In genomic region chr9:119375892-119376291, GRCh38 we compare ENCODE assay signal across 9 cellular contexts. TPM values are rescaled to one million over a fixed set of nuclear protein-coding genes. Genes with fewer than 3 reads are reported as not detected.
DNase-seq lines count a peak whose midpoint lies in the region; ATAC-seq and TF ChIP-seq lines count a peak whose summit lies in the region.
"Had no signal": no experiment of that assay in that cellular context is flagged by ENCODE, and none has a peak within 500 bp of the region (broad histone marks: within the 10 kb centered on the region; RNA-seq: fewer than 3 reads in every experiment).

No MANE protein-coding gene starts in this region.

- no peaks in the 10 kb centered on the region for H3K36me3 Mint-ChIP-seq in activated CD4-positive, alpha-beta T cell treated with anti-CD3 and anti-CD28 coated beads, Interleukin-2, amount 10 ng/mL, durations not matched to agents 7 days and 5 days (ENCODE audit: low read depth)

- H3K27ac ChIP-seq in smooth muscle cell (ENCODE audit: low read depth), result no peak overlapping the region

- peak; percentile 53 for TF ChIP-seq CTCF in smooth muscle cell (IDR thresholded peaks at IDR 0.05; ENCODE audit: borderline replicate concordance, insufficient read depth, poor library complexity, severe bottlenecking)

- H3K27ac Mint-ChIP-seq in activated CD4-positive, alpha-beta T cell treated with anti-CD3 and anti-CD28 coated beads, Interleukin-2, amount 10 ng/mL, durations not matched to agents 7 days and 5 days, result no peak overlapping the region

- H3K4me1 Mint-ChIP-seq in activated CD4-positive, alpha-beta T cell treated with anti-CD3 and anti-CD28 coated beads, Interleukin-2, amount 10 ng/mL, durations not matched to agents 7 days and 5 days, result no peaks in the 10 kb centered on the region

- no peak for ATAC-seq in HG02571 (IDR thresholded peaks at IDR 0.05; ENCODE audit: unreplicated experiment)
- no peak for ATAC-seq in HG03108 (IDR thresholded peaks at IDR 0.05; ENCODE audit: unreplicated experiment)

- DNase-seq in activated CD4-positive, alpha-beta T cell treated with anti-CD3 and anti-CD28 coated beads for 48 hours, result peak; percentile 9
- no peak for DNase-seq in activated CD4-positive, alpha-beta T cell treated with anti-CD3 and anti-CD28 coated beads, Interleukin-2, amount 10 ng/mL, durations not matched to agents 7 days and 5 days
- DNase-seq in NCI-H1694 treated with DMSO at 0.1 percent for 48 hours (lab: John Stamatoyannopoulos, UW), result peak; percentile 33
- DNase-seq in dermis blood vessel endothelial cell, result peak; percentile 28
- DNase-seq in smooth muscle cell (lab: John Stamatoyannopoulos, UW; ENCODE audit: unreplicated experiment), result no peak
- no peak for DNase-seq in A172 (ENCODE audit: low spot score)
- DNase-seq: GF-D8 had no signal

- H3K4me3 Mint-ChIP-seq in activated CD4-positive, alpha-beta T cell treated with anti-CD3 and anti-CD28 coated beads, Interleukin-2, amount 10 ng/mL, durations not matched to agents 7 days and 5 days, result no peak overlapping the region

- no peak overlapping the region for H2AFZ ChIP-seq in smooth muscle cell (ENCODE audit: low read depth)

- H4K20me1 ChIP-seq in smooth muscle cell (ENCODE audit: low read depth), result no peaks in the 10 kb centered on the region

- CTCF ChIA-PET in activated CD4-positive, alpha-beta T cell treated with anti-CD3 and anti-CD28 coated beads, Interleukin-2, amount 10 ng/mL, durations not matched to agents 7 days and 5 days (lab: Charles Lee), result no interaction called here

- no peak overlapping the region for H3K4me3 ChIP-seq in smooth muscle cell

- H3F3A ChIP-seq in smooth muscle cell (ENCODE audit: low read depth), result no peaks in the 10 kb centered on the region

- H3K4me2 ChIP-seq in smooth muscle cell, result no peak overlapping the region

- H3K27me3 Mint-ChIP-seq in activated CD4-positive, alpha-beta T cell treated with anti-CD3 and anti-CD28 coated beads, Interleukin-2, amount 10 ng/mL, durations not matched to agents 7 days and 5 days, result no peaks in the 10 kb centered on the region

- H3K4me1 ChIP-seq in smooth muscle cell (ENCODE audit: low read depth), result no peaks in the 10 kb centered on the region

- no peaks in the 10 kb centered on the region for H3K36me3 ChIP-seq in smooth muscle cell (ENCODE audit: low read depth)

- H3K79me2 ChIP-seq in smooth muscle cell (ENCODE audit: low read depth), result no peaks in the 10 kb centered on the region

- H3K27me3 ChIP-seq in smooth muscle cell (ENCODE audit: low read depth), result peaks cover 46% of the 10 kb centered on the region

- H3K9ac ChIP-seq in smooth muscle cell (ENCODE audit: low read depth), result no peak overlapping the region

- H3K9me3 ChIP-seq in smooth muscle cell (replicated peaks; ENCODE audit: low read depth), result no peaks in the 10 kb centered on the region

- WGBS in smooth muscle cell (ENCODE audit: low lambda C conversion rate), result 33% methylated on average over 3 of the region's 3 CpGs

- POLR2A ChIA-PET in activated CD4-positive, alpha-beta T cell treated with anti-CD3 and anti-CD28 coated beads, Interleukin-2, amount 10 ng/mL, durations not matched to agents 7 days and 5 days (lab: Charles Lee), result no interaction called here

- H3K9me3 Mint-ChIP-seq in activated CD4-positive, alpha-beta T cell treated with anti-CD3 and anti-CD28 coated beads, Interleukin-2, amount 10 ng/mL, durations not matched to agents 7 days and 5 days, result peaks cover 3% of the 10 kb centered on the region

RNA-seq across cellular contexts. Expression of gene BRINP1, which starts 6.7 kb away (rescaled TPM):
- not detected for total RNA-seq in activated CD4-positive, alpha-beta T cell treated with anti-CD3 and anti-CD28 coated beads, Interleukin-2, amount 10 ng/mL, durations not matched to agents 7 days and 5 days
- total RNA-seq in dermis blood vessel endothelial cell, result 0.19 TPM in 1 of 2 replicates, not detected in the other
- 0.45 and 0.54 TPM in 2 replicates for total RNA-seq in smooth muscle cell
- 0.19 TPM in 1 of 2 replicates, not detected in the other for polyA plus RNA-seq in smooth muscle cell
- total RNA-seq in A172 (2014; rRNA removed; shearing (Covaris generic)), result not detected in 2 replicates

Comparison
In these comparisons a context has a peak if more than half of its experiments do, and no peak if none do; other contexts are left out.
1. DNase-seq: peak in activated CD4-positive, alpha-beta T cell treated with anti-CD3 and anti-CD28 coated beads for 48 hours (single experiment), NCI-H1694 treated with DMSO at 0.1 percent for 48 hours (single experiment) and dermis blood vessel endothelial cell (single experiment); none in activated CD4-positive, alpha-beta T cell treated with anti-CD3 and anti-CD28 coated beads, Interleukin-2, amount 10 ng/mL, durations not matched to agents 7 days and 5 days (single experiment), smooth muscle cell (single experiment) and A172 (single experiment).